ENCODE assay signal across 8 cellular contexts in the genomic region with DNA sequence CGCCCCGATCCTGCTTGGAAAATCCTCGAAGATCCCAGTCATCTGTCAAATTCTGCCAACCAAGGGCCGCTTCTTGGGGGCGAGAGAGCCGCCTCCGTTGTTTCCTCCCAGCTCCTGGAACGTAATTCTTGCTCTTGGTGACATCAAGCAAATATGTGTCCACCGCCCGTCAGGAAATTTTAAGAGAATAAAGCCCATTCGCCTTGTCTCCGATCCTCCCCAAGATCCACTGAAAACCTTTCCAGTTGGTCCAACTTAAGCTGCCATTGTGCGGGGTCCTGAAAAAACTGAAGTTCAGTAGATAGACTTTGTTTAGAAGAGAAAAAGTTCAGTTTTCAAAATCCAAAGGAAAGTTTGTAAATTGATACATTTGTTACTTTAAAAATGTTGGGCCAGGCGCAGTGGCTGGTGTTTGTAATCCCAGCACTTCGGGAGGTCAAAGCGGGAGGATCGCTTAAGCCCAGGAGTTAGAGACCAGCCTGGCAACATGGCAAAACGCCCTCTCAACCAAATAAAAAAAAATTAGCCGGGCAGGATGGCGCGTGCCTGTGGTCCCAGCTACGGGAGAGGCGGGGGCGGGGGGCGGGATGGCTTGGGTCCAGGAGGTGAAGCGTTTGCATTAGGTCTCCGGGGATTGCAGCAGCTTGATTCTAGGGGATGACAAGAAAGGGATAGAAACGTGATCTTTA. TPM values are rescaled to one million over a fixed set of nuclear protein-coding genes. Genes with fewer than 3 reads are reported as not detected.
DNase-seq lines count a peak whose midpoint lies in the region; ATAC-seq and TF ChIP-seq lines count a peak whose summit lies in the region.

No MANE protein-coding gene starts in this region.

- H3K4me1 ChIP-seq in DND-41 (ENCODE audit: insufficient read depth, low read length) (peaks cover 39% of the 10 kb centered on the region), MM.1S (ENCODE audit: low read length) (peaks cover 28% of the 10 kb centered on the region), stomach smooth muscle (ENCODE audit: control insufficient read depth, insufficient read depth, low read length) (peaks cover 10% of the 10 kb centered on the region)

- peaks cover 44% of the 10 kb centered on the region for H3K79me2 ChIP-seq in DND-41 (ENCODE audit: insufficient read depth, low read length)
- peaks cover 40% of the 10 kb centered on the region for H3K79me2 ChIP-seq in MM.1S (ENCODE audit: low read length)

- TF ChIP-seq CTCF in DND-41 (IDR thresholded peaks at IDR 0.05; ENCODE audit: borderline replicate concordance, extremely low read depth, low read length, poor library complexity, severe bottlenecking): no peak
- TF ChIP-seq CTCF in MM.1S (IDR thresholded peaks at IDR 0.05; ENCODE audit: low read length): no peak
- no peak for TF ChIP-seq CTCF in kidney epithelial cell (IDR thresholded peaks at IDR 0.05; ENCODE audit: insufficient read depth, low read length, poor library complexity, severe bottlenecking)

- peak overlapping the region; percentile 95 for H3K9ac ChIP-seq in DND-41 (ENCODE audit: low read depth, low read length)
- H3K9ac ChIP-seq in MM.1S (ENCODE audit: low read length): peak overlapping the region; percentile 98; the same call in 1 of the 2 replicates
- H3K9ac ChIP-seq in stomach smooth muscle (ENCODE audit: low read length in 2 of 2): peak overlapping the region; percentile 83

- H3K36me3 ChIP-seq in DND-41 (ENCODE audit: insufficient read depth, low read length): peaks cover 33% of the 10 kb centered on the region
- H3K36me3 ChIP-seq in MM.1S (replicated peaks; ENCODE audit: insufficient read depth, low read length): no peaks in the 10 kb centered on the region; the same call in 1 of the 2 replicates
- H3K36me3 ChIP-seq in kidney epithelial cell (ENCODE audit: control insufficient read depth, insufficient read depth, low read length): no peaks in the 10 kb centered on the region
- H3K36me3 ChIP-seq in stomach smooth muscle (ENCODE audit: control insufficient read depth in 2 of 2, insufficient read depth in 2 of 2, low read length in 2 of 2): peaks cover 0 to 4% of the 10 kb centered on the region in 2 donors

- peaks cover 14% of the 10 kb centered on the region for H3F3A ChIP-seq in MM.1S (ENCODE audit: insufficient read depth, low read length)

- peak overlapping the region; percentile 52 to 80; a peak in 3 of 4 replicates for H3K4me3 ChIP-seq in DND-41 (ENCODE audit: low read depth in 1 of 2, low read length in 2 of 2)
- H3K4me3 ChIP-seq in MM.1S (ENCODE audit: low read length): peak overlapping the region; percentile 98
- peak overlapping the region; percentile 94 for H3K4me3 ChIP-seq in kidney epithelial cell (ENCODE audit: low read depth, low read length)
- peak overlapping the region; percentile 80 to 87 for H3K4me3 ChIP-seq in stomach smooth muscle (ENCODE audit: low read length in 2 of 2)

- ATAC-seq in DND-41 (ENCODE audit: insufficient read depth, low read depth): no peak
- no peak for ATAC-seq in GM21515 (IDR thresholded peaks at IDR 0.05; ENCODE audit: unreplicated experiment)

- H2AFZ ChIP-seq in DND-41 (ENCODE audit: low read depth, low read length) (peak overlapping the region; percentile 90), MM.1S (ENCODE audit: low read length) (peak overlapping the region; percentile 93)

- peak overlapping the region; percentile 90 for H3K27ac ChIP-seq in DND-41 (ENCODE audit: low read length)
- H3K27ac ChIP-seq in MM.1S (ENCODE audit: low read length): peak overlapping the region; percentile 91; the same call in 1 of the 2 replicates
- H3K27ac ChIP-seq in stomach smooth muscle (ENCODE audit: low read length): peak overlapping the region; percentile 93

- H3K9me2 ChIP-seq in MM.1S (replicated peaks; ENCODE audit: insufficient read depth, low read length): no peaks in the 10 kb centered on the region

- H4K20me1 ChIP-seq in DND-41 (ENCODE audit: insufficient read depth, low read length): peaks cover 12% of the 10 kb centered on the region; the same call in 1 of the 2 replicates
- peaks cover 4% of the 10 kb centered on the region; the same call in 1 of the 2 replicates for H4K20me1 ChIP-seq in MM.1S (ENCODE audit: insufficient read depth, low read length)

- no peak for DNase-seq in DND-41
- no peak for DNase-seq in MM.1S
- DNase-seq in astrocyte of the hippocampus (ENCODE audit: low read depth, low spot score): peak; percentile 57
- DNase-seq in kidney epithelial cell (ENCODE audit: low read depth): no peak
- DNase-seq in AG08395 (ENCODE audit: low spot score): no peak
- DNase-seq in NCI-H2029 treated with DMSO at 0.1 percent for 48 hours (lab: John Stamatoyannopoulos, UW): no peak

- no peaks in the 10 kb centered on the region for H3K9me3 ChIP-seq in DND-41 (ENCODE audit: insufficient read depth, low read length, severe bottlenecking)
- no peaks in the 10 kb centered on the region for H3K9me3 ChIP-seq in MM.1S (replicated peaks; ENCODE audit: insufficient read depth, low read length)
- H3K9me3 ChIP-seq in stomach smooth muscle (ENCODE audit: control insufficient read depth in 2 of 2, low read length in 2 of 2): no peaks in the 10 kb centered on the region

- H3K4me2 ChIP-seq in DND-41 (ENCODE audit: insufficient read depth, low read length) (peak overlapping the region; percentile 81), MM.1S (ENCODE audit: low read depth, low read length) (peak overlapping the region; percentile 96)

- H3K27me3 ChIP-seq in DND-41 (ENCODE audit: insufficient read depth, low read length, poor library complexity) (no peaks in the 10 kb centered on the region), MM.1S (replicated peaks; ENCODE audit: insufficient read depth, low read length) (no peaks in the 10 kb centered on the region), kidney epithelial cell (ENCODE audit: control insufficient read depth, insufficient read depth, low read length) (no peaks in the 10 kb centered on the region), stomach smooth muscle (ENCODE audit: control insufficient read depth in 1 of 2, insufficient read depth in 2 of 2, low read length in 2 of 2) (no peaks in the 10 kb centered on the region)

RNA-seq across cellular contexts. Expression of a gene that starts 1.0 kb away (rescaled TPM):
- 18.3 and 24.2 TPM in 2 replicates for total RNA-seq in kidney epithelial cell
